In the genomic region with DNA sequence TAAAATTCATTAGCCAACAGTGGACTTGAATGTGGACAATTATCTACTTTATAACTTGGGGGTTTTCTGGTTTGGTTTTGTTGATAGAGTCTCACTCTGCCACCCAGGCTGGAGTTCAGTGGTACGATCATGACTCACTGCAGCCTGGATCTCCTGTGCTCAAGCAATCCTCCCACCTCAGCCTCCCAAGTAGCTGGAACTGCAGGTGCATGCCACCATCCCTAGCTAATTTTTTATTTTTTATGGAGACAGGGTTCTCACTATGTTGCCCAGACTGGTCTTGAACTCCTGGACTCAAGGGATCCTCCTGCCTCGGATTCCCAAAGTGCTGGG, we compare ENCODE assay signal across 1 cellular context.
TF ChIP-seq lines count a peak whose summit lies in the region.

No MANE protein-coding gene starts in this region.

TF ChIP-seq in HEK293, 187 proteins besides CTCF, POLR2A, EP300 and RAD21 (continued from another document):
- TF ChIP-seq, protein P1, sequence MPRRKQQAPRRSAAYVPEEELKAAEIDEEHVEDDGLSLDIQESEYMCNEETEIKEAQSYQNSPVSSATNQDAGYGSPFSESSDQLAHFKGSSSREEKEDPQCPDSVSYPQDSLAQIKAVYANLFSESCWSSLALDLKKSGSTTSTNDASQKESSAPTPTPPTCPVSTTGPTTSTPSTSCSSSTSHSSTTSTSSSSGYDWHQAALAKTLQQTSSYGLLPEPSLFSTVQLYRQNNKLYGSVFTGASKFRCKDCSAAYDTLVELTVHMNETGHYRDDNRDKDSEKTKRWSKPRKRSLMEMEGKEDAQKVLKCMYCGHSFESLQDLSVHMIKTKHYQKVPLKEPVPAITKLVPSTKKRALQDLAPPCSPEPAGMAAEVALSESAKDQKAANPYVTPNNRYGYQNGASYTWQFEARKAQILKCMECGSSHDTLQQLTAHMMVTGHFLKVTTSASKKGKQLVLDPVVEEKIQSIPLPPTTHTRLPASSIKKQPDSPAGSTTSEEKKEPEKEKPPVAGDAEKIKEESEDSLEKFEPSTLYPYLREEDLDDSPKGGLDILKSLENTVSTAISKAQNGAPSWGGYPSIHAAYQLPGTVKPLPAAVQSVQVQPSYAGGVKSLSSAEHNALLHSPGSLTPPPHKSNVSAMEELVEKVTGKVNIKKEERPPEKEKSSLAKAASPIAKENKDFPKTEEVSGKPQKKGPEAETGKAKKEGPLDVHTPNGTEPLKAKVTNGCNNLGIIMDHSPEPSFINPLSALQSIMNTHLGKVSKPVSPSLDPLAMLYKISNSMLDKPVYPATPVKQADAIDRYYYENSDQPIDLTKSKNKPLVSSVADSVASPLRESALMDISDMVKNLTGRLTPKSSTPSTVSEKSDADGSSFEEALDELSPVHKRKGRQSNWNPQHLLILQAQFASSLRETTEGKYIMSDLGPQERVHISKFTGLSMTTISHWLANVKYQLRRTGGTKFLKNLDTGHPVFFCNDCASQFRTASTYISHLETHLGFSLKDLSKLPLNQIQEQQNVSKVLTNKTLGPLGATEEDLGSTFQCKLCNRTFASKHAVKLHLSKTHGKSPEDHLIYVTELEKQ (tag by site-specific recombination; IDR thresholded peaks at IDR 0.05; ENCODE audit: borderline replicate concordance), result no peak
